8 cellular contexts compared by ENCODE assay signal in genomic region chr20:25867776-25868649, GRCh38.
DNase-seq lines count a peak whose midpoint lies in the region; ATAC-seq and TF ChIP-seq lines count a peak whose summit lies in the region.

No MANE protein-coding gene starts in this region.

- H3K9me1 ChIP-seq in IMR-90 (ENCODE audit: insufficient read depth, low read length): no peaks in the 10 kb centered on the region

- intact Hi-C loops in IMR-90 (cut with micrococcal nuclease): no loop called here
- intact Hi-C loops in left colon (cut with DNase I, micrococcal nuclease): no loop called here

- no peak overlapping the region for H4K91ac ChIP-seq in IMR-90 (ENCODE audit: insufficient read depth, low read depth, low read length)

- H3K9me3 ChIP-seq in IMR-90 (ENCODE audit: control insufficient read depth, insufficient read depth, low read length): no peaks in the 10 kb centered on the region

- no peak overlapping the region for H3K4ac ChIP-seq in IMR-90 (ENCODE audit: low read depth, low read length)

- H4K8ac ChIP-seq in IMR-90 (ENCODE audit: low read depth in 2 of 2, low read length in 2 of 2): no peak overlapping the region

- BruUV-seq in IMR-90 (replicated peaks; lab: Mats Ljungman, UMichigan): no TSS peak

- no peaks in the 10 kb centered on the region for H3K36me3 ChIP-seq in IMR-90 (ENCODE audit: control insufficient read depth, insufficient read depth, low read length)

- H3K23ac ChIP-seq in IMR-90 (ENCODE audit: low read depth, low read length): no peak overlapping the region

- H3K14ac ChIP-seq in IMR-90 (replicated peaks; ENCODE audit: low read depth, low read length): no peak overlapping the region

- 11% methylated on average over 16 of the region's 46 CpGs; no CpG with 5 or more reads in 1 of the 2 experiments for WGBS in IMR-90 (ENCODE audit: extremely low coverage in 2 of 2, insufficient read length in 1 of 2), 2 experiments

- ATAC-seq in GM18868 (IDR thresholded peaks at IDR 0.05; ENCODE audit: unreplicated experiment) (peak; percentile 70), IMR-90 (ENCODE audit: low read depth) (peak; percentile 46), left colon (peak; percentile 88), HG03469 (IDR thresholded peaks at IDR 0.05; ENCODE audit: unreplicated experiment) (no peak)

- CTCF ChIA-PET in IMR-90 (lab: Yijun Ruan, JAX): no interaction called here

- no peak overlapping the region for H2BK20ac ChIP-seq in IMR-90 (ENCODE audit: low read depth, low read length)

- no peak overlapping the region for H3K27ac ChIP-seq in IMR-90 (ENCODE audit: insufficient read depth, low read length)
- H3K27ac ChIP-seq in cingulate gyrus (ENCODE audit: low read depth, low read length): peak overlapping the region; percentile 54

- H3K4me1 ChIP-seq in IMR-90 (ENCODE audit: control insufficient read depth, insufficient read depth, low read length): no peaks in the 10 kb centered on the region

- TF ChIP-seq RAD21 in IMR-90 (IDR thresholded peaks at IDR 0.05; ENCODE audit: low read length): no peak

- H2AK5ac ChIP-seq in IMR-90 (ENCODE audit: low read depth, low read length): no peak overlapping the region

- POLR2A ChIA-PET in IMR-90 (lab: Charles Lee; ENCODE audit: unreplicated experiment): no interaction called here

- peak overlapping the region; percentile 71 for H3K4me2 ChIP-seq in IMR-90 (ENCODE audit: low read depth, low read length)

- no peak overlapping the region for H3K9ac ChIP-seq in IMR-90 (ENCODE audit: low read depth, low read length)

- no peaks in the 10 kb centered on the region for H3K79me1 ChIP-seq in IMR-90 (ENCODE audit: low read depth in 1 of 2, low read length in 2 of 2)

- in situ Hi-C loops in IMR-90 (cut with MboI; ENCODE audit: low sequenced_read_pairs): loop anchor here (25.0 kb wide), 3 partner anchors 119 to 881 kb away; partner anchors contain the start of gene APMAP

- H4K5ac ChIP-seq in IMR-90 (ENCODE audit: low read depth, low read length): no peak overlapping the region

- TF ChIP-seq POLR2A in IMR-90 (IDR thresholded peaks at IDR 0.05; ENCODE audit: low read depth, low read length): no peak

- no peak for TF ChIP-seq CTCF in IMR-90 (conservative IDR thresholded peaks at IDR 0.05; ENCODE audit: low read depth, low read length)

- peak overlapping the region; percentile 84 for H2AFZ ChIP-seq in IMR-90 (replicated peaks; ENCODE audit: low read length, poor library complexity)

- no peak overlapping the region for H2AK9ac ChIP-seq in IMR-90 (replicated peaks; ENCODE audit: low read depth, low read length, poor library complexity)

- H2BK5ac ChIP-seq in IMR-90 (ENCODE audit: low read depth, low read length, poor library complexity, severe bottlenecking): no peak overlapping the region

- no peak overlapping the region for H3K56ac ChIP-seq in IMR-90 (ENCODE audit: extremely low read depth, insufficient read depth, low read length)

- peaks cover 18% of the 10 kb centered on the region for H3K27me3 ChIP-seq in IMR-90 (ENCODE audit: control insufficient read depth, insufficient read depth, low read length)

- no peak overlapping the region for H2BK15ac ChIP-seq in IMR-90 (ENCODE audit: low read depth, low read length)

- H2BK120ac ChIP-seq in IMR-90 (ENCODE audit: low read depth, low read length): no peak overlapping the region

- no peaks in the 10 kb centered on the region for H4K20me1 ChIP-seq in IMR-90 (ENCODE audit: insufficient read depth, low read length)

- dilution Hi-C loops in IMR-90 (cut with HindIII; ENCODE audit: low sequenced_read_pairs, unreplicated experiment): no loop called here

- peak; percentile 16 for DNase-seq in IMR-90
- peak; percentile 63 for DNase-seq in activated CD4-positive, CD25-positive, alpha-beta regulatory T cell treated with anti-CD3 and anti-CD28 coated beads, Interleukin-2, amount 50 U/mL, for 72 hours
- DNase-seq in left colon: peak; percentile 62 to 67
- peak; percentile 43 to 71 for DNase-seq in stimulated activated CD4-positive, alpha-beta T cell treated with anti-CD3 and anti-CD28 coated beads, Interleukin-1b, Interleukin-23, amount 100 ng/mL, for 4 hours (ENCODE audit: low read depth in 2 of 2)
- no peak for DNase-seq in amniotic stem cell (lab: John Stamatoyannopoulos, UW)

- no peak overlapping the region for H3K18ac ChIP-seq in IMR-90 (ENCODE audit: low read depth, low read length)

- H3K4me3 ChIP-seq in IMR-90 (ENCODE audit: insufficient read depth, low read depth, low read length): peak overlapping the region; percentile 21; the same call in 1 of the 2 replicates

TF ChIP-seq in IMR-90, 13 proteins besides CTCF, POLR2A, EP300 and RAD21:
- TF ChIP-seq SMC3 (IDR thresholded peaks at IDR 0.05; ENCODE audit: low read depth, low read length) (no peak), FOS (IDR thresholded peaks at IDR 0.05; ENCODE audit: low read depth, low read length) (no peak), MAZ (IDR thresholded peaks at IDR 0.05; ENCODE audit: borderline replicate concordance, low read depth, low read length) (no peak), ELK1 (IDR thresholded peaks at IDR 0.05; ENCODE audit: borderline replicate concordance, low read depth, low read length) (no peak), MXI1 (IDR thresholded peaks at IDR 0.05; ENCODE audit: borderline replicate concordance, low read depth, low read length) (no peak), CHD1 (IDR thresholded peaks at IDR 0.05; ENCODE audit: low read depth, low read length) (no peak), NFE2L2 (IDR thresholded peaks at IDR 0.05; ENCODE audit: low read depth, low read length) (no peak), CEBPB (IDR thresholded peaks at IDR 0.05; ENCODE audit: low read depth, low read length) (no peak), RFX5 (IDR thresholded peaks at IDR 0.05; ENCODE audit: low read depth, low read length) (no peak)
- TF ChIP-seq, protein P1, sequence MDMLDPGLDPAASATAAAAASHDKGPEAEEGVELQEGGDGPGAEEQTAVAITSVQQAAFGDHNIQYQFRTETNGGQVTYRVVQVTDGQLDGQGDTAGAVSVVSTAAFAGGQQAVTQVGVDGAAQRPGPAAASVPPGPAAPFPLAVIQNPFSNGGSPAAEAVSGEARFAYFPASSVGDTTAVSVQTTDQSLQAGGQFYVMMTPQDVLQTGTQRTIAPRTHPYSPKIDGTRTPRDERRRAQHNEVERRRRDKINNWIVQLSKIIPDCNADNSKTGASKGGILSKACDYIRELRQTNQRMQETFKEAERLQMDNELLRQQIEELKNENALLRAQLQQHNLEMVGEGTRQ (IDR thresholded peaks at IDR 0.05; ENCODE audit: low read depth, low read length): no peak
